ENCODE assay signal across 1 cellular context in genomic region chr3:42012378-42012934, GRCh38.
TF ChIP-seq lines count a peak whose summit lies in the region.

No MANE protein-coding gene starts in this region.

TF ChIP-seq in GM23338, 12 proteins besides CTCF, POLR2A, EP300 and RAD21 (continued from another document):
- TF ChIP-seq ZNF462 (CRISPR knock-in tag; IDR thresholded peaks at IDR 0.05): no peak
- TF ChIP-seq ZNF331 (CRISPR knock-in tag; IDR thresholded peaks at IDR 0.05; ENCODE audit: low read depth): no peak
- TF ChIP-seq STAT1 (IDR thresholded peaks at IDR 0.05; ENCODE audit: unreplicated experiment): no peak
- no peak for TF ChIP-seq POLR2AphosphoS5 (IDR thresholded peaks at IDR 0.05; ENCODE audit: low read depth)
TF ChIP-seq in GM23338: peak in this region for 0.
